8 cellular contexts compared by ENCODE assay signal in genomic region chr11:119375629-119376196, GRCh38. TPM values are rescaled to one million over a fixed set of nuclear protein-coding genes. Genes with fewer than 3 reads are reported as not detected.
A peak's percentile ranks its signal among the peaks of the same experiment; 100 is the strongest.
DNase-seq lines count a peak whose midpoint lies in the region; ATAC-seq, FAIRE-seq and TF ChIP-seq lines count a peak whose summit lies in the region.

No MANE protein-coding gene starts in this region.

- DNase-seq in NCI-H69 (lab: John Stamatoyannopoulos, UW) = peak; percentile 81
- peak in 1 of 2 experiments; percentile 57 for DNase-seq in H1 (ENCODE audit: low read depth in 1 of 2, low spot score in 2 of 2)
- peak; percentile 40 for DNase-seq in mesenchymal stem cell
- DNase-seq in hepatocyte (ENCODE audit: low spot score) = no peak
- no peak for DNase-seq in NCI-H1694 (lab: John Stamatoyannopoulos, UW)
- DNase-seq in CD8-positive, alpha-beta T cell = no peak

- H3K9ac ChIP-seq in H1 (replicated peaks in 1 of 4; ENCODE audit: extremely low read depth in 1 of 4, low read depth in 3 of 4, low read length in 3 of 4) (no peak overlapping the region), mesenchymal stem cell (ENCODE audit: low read length) (peak overlapping the region; percentile 61)

- H3K23ac ChIP-seq in H1 (ENCODE audit: insufficient read length) = no peak overlapping the region
- no peak overlapping the region for H3K23ac ChIP-seq in mesenchymal stem cell (ENCODE audit: low read length in 2 of 2)

- intact Hi-C loops in CD8-positive, alpha-beta T cell (cut with DNase I, micrococcal nuclease) = no loop called here

- peak overlapping the region; percentile 48 for H3K18ac ChIP-seq in H1 (ENCODE audit: extremely low read depth, low read length)
- H3K18ac ChIP-seq in mesenchymal stem cell (ENCODE audit: low read depth in 1 of 2, low read length in 2 of 2) = no peak overlapping the region

- no peak for TF ChIP-seq CTCF in H1 (IDR thresholded peaks at IDR 0.05; ENCODE audit: control extremely low read depth in 1 of 3, insufficient read depth in 1 of 3, low read depth in 1 of 3, low read length in 3 of 3)
- no peak for TF ChIP-seq CTCF in hepatocyte (IDR thresholded peaks at IDR 0.05; ENCODE audit: poor library complexity)
- TF ChIP-seq CTCF in CD8-positive, alpha-beta T cell (IDR thresholded peaks at IDR 0.05) = no peak

- no peak for ATAC-seq in HG03469 (IDR thresholded peaks at IDR 0.05; ENCODE audit: unreplicated experiment)
- no peak for ATAC-seq in CD8-positive, alpha-beta T cell

- H2BK12ac ChIP-seq in H1 (ENCODE audit: low read depth, low read length) (peak overlapping the region; percentile 60; the same call in 1 of the 2 replicates), mesenchymal stem cell (ENCODE audit: low read length in 2 of 2) (no peak overlapping the region)

- no peak overlapping the region for H3K4me3 Mint-ChIP-seq in CD8-positive, alpha-beta T cell

- H3K14ac ChIP-seq in H1 (ENCODE audit: insufficient read length) = no peak overlapping the region
- no peak overlapping the region for H3K14ac ChIP-seq in mesenchymal stem cell (ENCODE audit: low read length in 2 of 2)

- TF ChIP-seq POLR2A in H1 (IDR thresholded peaks at IDR 0.05; ENCODE audit: control extremely low read depth in 1 of 2, low read depth in 2 of 2, low read length in 2 of 2) = no peak

- H3K9me3 Mint-ChIP-seq in CD8-positive, alpha-beta T cell = no peaks in the 10 kb centered on the region

- H3K27ac ChIP-seq in H1 (ENCODE audit: low read depth, low read length) (0 out of 2 replicates have a peak overlapping the region, but pooled peaks have one; percentile 11), mesenchymal stem cell (ENCODE audit: low read length, poor library complexity, severe bottlenecking) (no peak overlapping the region), thymus (ENCODE audit: low read depth) (peak overlapping the region; percentile 64), hepatocyte (no peak overlapping the region)
- no peak overlapping the region for H3K27ac ChIP-seq in CD8-positive, alpha-beta T cell (ENCODE audit: low read depth, low read length)

- 59% methylated on average over 11 of the region's 11 CpGs; no CpG with 5 or more reads in 1 of the 2 experiments for WGBS in H1 (ENCODE audit: extremely low coverage in 1 of 2, insufficient coverage in 1 of 2, insufficient read length in 1 of 2, insufficient replicate concordance in 2 of 2, low coverage in 1 of 2, low lambda C conversion rate in 2 of 2, missing lambda C conversion rate in 1 of 2), 2 experiments
- WGBS in mesenchymal stem cell = 63% methylated on average over 11 of the region's 11 CpGs
- WGBS in thymus = 84% methylated on average over 11 of the region's 11 CpGs
- 80% methylated on average over 10 of the region's 11 CpGs for WGBS in hepatocyte (ENCODE audit: low lambda C conversion rate, missing lambda C conversion rate)

- peak overlapping the region; percentile 48 for H4K5ac ChIP-seq in H1 (ENCODE audit: insufficient read length, low read depth, low read length)

- H3K27me3 ChIP-seq in H1 (replicated peaks in 1 of 4; ENCODE audit: control insufficient read depth in 3 of 4, extremely low read depth in 1 of 4, insufficient read depth in 3 of 4, low read length in 3 of 4) (peaks cover 0 to 8% (median 8%) of the 10 kb centered on the region in 4 experiments; a peak in 6 of 7 replicates), mesenchymal stem cell (ENCODE audit: control insufficient read depth in 1 of 2, insufficient read depth in 1 of 2, low read length in 2 of 2) (peaks cover 4 to 64% of the 10 kb centered on the region in 2 experiments), thymus (ENCODE audit: control insufficient read depth, insufficient read depth) (peaks cover 4% of the 10 kb centered on the region), hepatocyte (no peaks in the 10 kb centered on the region)
- no peaks in the 10 kb centered on the region for H3K27me3 ChIP-seq in CD8-positive, alpha-beta T cell (ENCODE audit: insufficient read depth, low read length)

- H3K4me1 ChIP-seq in H1 (replicated peaks in 1 of 4; ENCODE audit: control insufficient read depth in 3 of 4, insufficient read depth in 4 of 4, low read length in 3 of 4) (peaks cover 9 to 61% (median 45%) of the 10 kb centered on the region in 4 experiments), mesenchymal stem cell (ENCODE audit: control insufficient read depth, insufficient read depth, low read depth, low read length) (peaks cover 8% of the 10 kb centered on the region), thymus (ENCODE audit: control insufficient read depth, insufficient read depth, low read length) (peaks cover 2% of the 10 kb centered on the region), hepatocyte (ENCODE audit: insufficient read depth) (peaks cover 17% of the 10 kb centered on the region)
- peaks cover 8% of the 10 kb centered on the region for H3K4me1 ChIP-seq in CD8-positive, alpha-beta T cell (ENCODE audit: insufficient read depth, low read length)

- no peaks in the 10 kb centered on the region for H3K36me3 ChIP-seq in H1 (ENCODE audit: control insufficient read depth in 2 of 4, insufficient read depth in 4 of 4, low read length in 3 of 4)
- no peaks in the 10 kb centered on the region for H3K36me3 ChIP-seq in mesenchymal stem cell (ENCODE audit: control insufficient read depth in 1 of 2, insufficient read depth in 2 of 2, low read depth in 1 of 2, low read length in 2 of 2)
- no peaks in the 10 kb centered on the region for H3K36me3 ChIP-seq in thymus (ENCODE audit: control insufficient read depth, insufficient read depth)
- H3K36me3 ChIP-seq in hepatocyte (replicated peaks; ENCODE audit: insufficient read depth, low read depth) = no peaks in the 10 kb centered on the region
- no peaks in the 10 kb centered on the region for H3K36me3 ChIP-seq in CD8-positive, alpha-beta T cell (ENCODE audit: insufficient read depth, low read length)

- H3K9me2 ChIP-seq in hepatocyte (replicated peaks; ENCODE audit: insufficient read depth) = no peaks in the 10 kb centered on the region

- no peak overlapping the region for H3K4me3 ChIP-seq in H1 (ENCODE audit: extremely low read depth in 1 of 4, insufficient read depth in 2 of 4, low read depth in 3 of 4, low read length in 4 of 4)
- H3K4me3 ChIP-seq in mesenchymal stem cell (ENCODE audit: insufficient read depth in 1 of 2, low read depth in 1 of 2, low read length in 2 of 2) = peak overlapping the region; percentile 30 to 32
- no peak overlapping the region for H3K4me3 ChIP-seq in thymus (ENCODE audit: low read length)
- no peak overlapping the region for H3K4me3 ChIP-seq in hepatocyte
- H3K4me3 ChIP-seq in CD8-positive, alpha-beta T cell (ENCODE audit: low read depth, low read length) = no peak overlapping the region

- POLR2A ChIA-PET in H1 (lab: Charles Lee; ENCODE audit: partially characterized antibody) = interaction anchor here (0.6 to 6.6 kb wide), 10 partner anchors 9 to 280 kb away, joined by 3 to 32 read pairs (median 3); partner anchors contain the start of gene DPAGT1
- POLR2A ChIA-PET in CD8-positive, alpha-beta T cell (lab: Charles Lee) = interaction anchor here (1.4 kb wide), 1 partner anchor 19 kb away, joined by 3 read pairs; no protein-coding TSS in a partner anchor

- H4K91ac ChIP-seq in H1 (replicated peaks; ENCODE audit: insufficient read length, low read length) = peak overlapping the region; percentile 52
- H4K91ac ChIP-seq in mesenchymal stem cell (ENCODE audit: low read length) = no peak overlapping the region

- H2AK5ac ChIP-seq in H1 (ENCODE audit: low read depth, low read length) (no peak overlapping the region), mesenchymal stem cell (ENCODE audit: low read length, severe bottlenecking) (no peak overlapping the region)

- peaks cover 8% of the 10 kb centered on the region; the same call in 1 of the 2 replicates for H3K23me2 ChIP-seq in H1 (ENCODE audit: low read depth, low read length)

- H3K79me2 ChIP-seq in H1 (ENCODE audit: control insufficient read depth in 1 of 2, insufficient read depth in 2 of 2, low read length in 2 of 2) (no peaks in the 10 kb centered on the region), hepatocyte (no peaks in the 10 kb centered on the region)

- H4K8ac ChIP-seq in H1 (ENCODE audit: extremely low read depth, insufficient read depth, low read length) (no peak overlapping the region; the same call in 1 of the 2 replicates), mesenchymal stem cell (ENCODE audit: low read length) (no peak overlapping the region)

- H3K79me1 ChIP-seq in H1 (ENCODE audit: low read depth, low read length) = no peaks in the 10 kb centered on the region
- H3K79me1 ChIP-seq in mesenchymal stem cell (replicated peaks; ENCODE audit: low read length, poor library complexity, severe bottlenecking) = no peaks in the 10 kb centered on the region

- H2AFZ ChIP-seq in H1 (ENCODE audit: low read length) = no peak overlapping the region
- no peak overlapping the region for H2AFZ ChIP-seq in mesenchymal stem cell (ENCODE audit: low read depth, low read length)
- no peak overlapping the region for H2AFZ ChIP-seq in hepatocyte

- no peaks in the 10 kb centered on the region for H3K9me3 ChIP-seq in H1 (ENCODE audit: insufficient read depth in 2 of 2, low read depth in 1 of 2, low read length in 1 of 2)
- H3K9me3 ChIP-seq in mesenchymal stem cell (ENCODE audit: control insufficient read depth, low read length) = no peaks in the 10 kb centered on the region
- H3K9me3 ChIP-seq in thymus (ENCODE audit: control insufficient read depth) = no peaks in the 10 kb centered on the region
- no peaks in the 10 kb centered on the region for H3K9me3 ChIP-seq in hepatocyte (ENCODE audit: low read depth)
- H3K9me3 ChIP-seq in CD8-positive, alpha-beta T cell (ENCODE audit: low read length) = no peaks in the 10 kb centered on the region

- H3K27me3 Mint-ChIP-seq in CD8-positive, alpha-beta T cell (ENCODE audit: low read depth) = peaks cover 9% of the 10 kb centered on the region

- H3K4me2 ChIP-seq in H1 (ENCODE audit: insufficient read depth in 1 of 2, low read depth in 2 of 2, low read length in 2 of 2) = peak overlapping the region in 1 of 2 experiments; percentile 11; a peak in 1 of 4 replicates
- H3K4me2 ChIP-seq in mesenchymal stem cell (ENCODE audit: low read length, poor library complexity, severe bottlenecking) = no peak overlapping the region
- H3K4me2 ChIP-seq in hepatocyte = no peak overlapping the region

- TF ChIP-seq EP300 in H1 (IDR thresholded peaks at IDR 0.05; ENCODE audit: borderline replicate concordance in 1 of 2, low read depth in 2 of 2, low read length in 2 of 2) = no peak

- H2BK5ac ChIP-seq in H1 (ENCODE audit: low read depth, low read length) = peak overlapping the region; percentile 68; the same call in 1 of the 2 replicates
- H2BK5ac ChIP-seq in mesenchymal stem cell (ENCODE audit: low read depth, low read length, poor library complexity, severe bottlenecking) = no peak overlapping the region

- TF ChIP-seq RAD21 in H1 (IDR thresholded peaks at IDR 0.05 in 1 of 2, conservative IDR thresholded peaks at IDR 0.05 in 1 of 2; ENCODE audit: low read depth in 2 of 2, low read length in 2 of 2) = no peak

- H2BK20ac ChIP-seq in H1 (ENCODE audit: low read length) = no peak overlapping the region

- H3K56ac ChIP-seq in H1 (replicated peaks; ENCODE audit: insufficient read length, low read depth, low read length) = no peak overlapping the region

- H4K20me1 ChIP-seq in H1 (replicated peaks in 1 of 2; ENCODE audit: control insufficient read depth in 1 of 2, insufficient read depth in 2 of 2, low read length in 2 of 2) (peaks cover 0 to 5% of the 10 kb centered on the region in 2 experiments), hepatocyte (ENCODE audit: insufficient read depth, poor library complexity, severe bottlenecking) (no peaks in the 10 kb centered on the region)

- peak overlapping the region; percentile 51 for H3K4ac ChIP-seq in H1 (replicated peaks; ENCODE audit: insufficient read length, low read depth, low read length)
- no peak overlapping the region for H3K4ac ChIP-seq in mesenchymal stem cell (ENCODE audit: low read depth in 1 of 2, low read length in 2 of 2)

- CTCF ChIA-PET in H1 (lab: Charles Lee; ENCODE audit: partially characterized antibody) = interaction anchor here (0.6 to 26.3 kb wide), 18 partner anchors 8 to 172 kb away, joined by 3 to 474 read pairs (median 6); partner anchors contain the start of genes C1QTNF5, MFRP, RNF26 and USP2
- CTCF ChIA-PET in CD8-positive, alpha-beta T cell (lab: Charles Lee) = interaction anchor here (1.2 to 10.5 kb wide), 5 partner anchors 10 to 52 kb away, joined by 3 to 149 read pairs (median 5); no protein-coding TSS in a partner anchor

- H3K27ac Mint-ChIP-seq in CD8-positive, alpha-beta T cell = no peak overlapping the region

- no peaks in the 10 kb centered on the region for H3K36me3 Mint-ChIP-seq in CD8-positive, alpha-beta T cell

- H2BK15ac ChIP-seq in H1 (ENCODE audit: low read length) (no peak overlapping the region), mesenchymal stem cell (ENCODE audit: low read depth, poor library complexity, severe bottlenecking) (no peak overlapping the region)

- peak overlapping the region; percentile 77 for H2BK120ac ChIP-seq in H1 (replicated peaks; ENCODE audit: low read depth, low read length)
- no peak overlapping the region for H2BK120ac ChIP-seq in mesenchymal stem cell (ENCODE audit: low read depth, low read length)

- H3K4me1 Mint-ChIP-seq in CD8-positive, alpha-beta T cell (ENCODE audit: low read depth) = peaks cover 13% of the 10 kb centered on the region

- FAIRE-seq in H1 (lab: Jason Lieb, UNC) = no peak

RNA-seq across cellular contexts. Expression of gene USP2, which starts 5.8 kb away (rescaled TPM):
- 6.9 and 8.5 TPM in 2 replicates for total RNA-seq in H1 (2021; fragmentation: NEBNext Ultra II Directional; extraction: Animal tissue kit (Norgen Biotek cat#: 25700))
- 2.2 and 3.9 TPM in 2 replicates for polyA plus RNA-seq in H1 (2011; rRNA removed)
- polyA plus RNA-seq in H1 (2011; cell fraction: cytosol; rRNA removed) = 2.1 TPM
- 3.5 TPM for polyA plus RNA-seq in H1 (2011; cell fraction: nucleus; rRNA removed)
- polyA plus RNA-seq in H1 (2012, experiment 1 of 2) = 5.3 to 6.6 TPM (median 5.9 TPM) in 4 replicates
- polyA plus RNA-seq in H1 (2012, experiment 2 of 2) = 5.0 TPM
- polyA plus RNA-seq in H1 (2013, experiment 1 of 2) = 4.6 TPM
- 4.3 TPM for polyA plus RNA-seq in H1 (2013, experiment 2 of 2)
- 7.0 and 7.9 TPM in 2 replicates for polyA minus RNA-seq in H1 (2011; rRNA and poly(A)+ RNA removed)
- polyA minus RNA-seq in H1 (2011; cell fraction: cytosol; rRNA and poly(A)+ RNA removed) = 4.6 TPM
- 7.3 TPM for polyA minus RNA-seq in H1 (2011; cell fraction: nucleus; rRNA and poly(A)+ RNA removed)
- 0.65 TPM for polyA plus RNA-seq in mesenchymal stem cell (2013, experiment 1 of 2)
- polyA plus RNA-seq in mesenchymal stem cell (2013, experiment 2 of 2) = 0.60 TPM
- polyA plus RNA-seq in thymus = 1.2 TPM
- 7.3 and 8.1 TPM in 2 replicates for total RNA-seq in hepatocyte
- polyA plus RNA-seq in hepatocyte = 23.5 and 35.7 TPM in 2 replicates
- total RNA-seq in CD8-positive, alpha-beta T cell = 1 to 10 TPM; 3.4 to 5.9 TPM

RNA-seq across cellular contexts. Expression of gene MFRP, which starts 29.2 kb away (rescaled TPM):
- not detected in 2 replicates for total RNA-seq in H1 (2021; fragmentation: NEBNext Ultra II Directional; extraction: Animal tissue kit (Norgen Biotek cat#: 25700))
- polyA plus RNA-seq in H1 (2011; rRNA removed) (0.02 TPM in 2 replicates), thymus (0.05 TPM), hepatocyte (not detected in 2 replicates)
- polyA plus RNA-seq in H1 (2011; cell fraction: cytosol; rRNA removed) = not detected
- 0.09 TPM for polyA plus RNA-seq in H1 (2011; cell fraction: nucleus; rRNA removed)
- polyA plus RNA-seq in H1 (2012, experiment 1 of 2) = not detected in 4 replicates
- polyA plus RNA-seq in H1 (2012, experiment 2 of 2) = not detected
- polyA plus RNA-seq in H1 (2013, experiment 1 of 2) = 0.02 TPM
- 0.02 TPM for polyA plus RNA-seq in H1 (2013, experiment 2 of 2)
- polyA minus RNA-seq in H1 (2011; rRNA and poly(A)+ RNA removed) = not detected in 2 replicates
- polyA minus RNA-seq in H1 (2011; cell fraction: cytosol; rRNA and poly(A)+ RNA removed) = not detected
- not detected for polyA minus RNA-seq in H1 (2011; cell fraction: nucleus; rRNA and poly(A)+ RNA removed)
- not detected for polyA plus RNA-seq in mesenchymal stem cell (2013, experiment 1 of 2)
- not detected for polyA plus RNA-seq in mesenchymal stem cell (2013, experiment 2 of 2)
- total RNA-seq in hepatocyte = 0.08 TPM in 1 of 2 replicates, not detected in the other
- not detected for total RNA-seq in CD8-positive, alpha-beta T cell

RNA-seq across cellular contexts. Expression of gene C1QTNF5, which starts 35.0 kb away (rescaled TPM):
- total RNA-seq in H1 (2021; fragmentation: NEBNext Ultra II Directional; extraction: Animal tissue kit (Norgen Biotek cat#: 25700)) = 1.5 and 2.2 TPM in 2 replicates
- 2.7 and 3.4 TPM in 2 replicates for polyA plus RNA-seq in H1 (2011; rRNA removed)
- polyA plus RNA-seq in H1 (2011; cell fraction: cytosol; rRNA removed) = 3.0 TPM
- polyA plus RNA-seq in H1 (2011; cell fraction: nucleus; rRNA removed) = 3.0 TPM
- 1.1 to 2.5 TPM (median 1.7 TPM) in 4 replicates for polyA plus RNA-seq in H1 (2012, experiment 1 of 2)
- polyA plus RNA-seq in H1 (2012, experiment 2 of 2) = 2.3 TPM
- 1.3 TPM for polyA plus RNA-seq in H1 (2013, experiment 1 of 2)
- polyA plus RNA-seq in H1 (2013, experiment 2 of 2) = 1.5 TPM
- polyA minus RNA-seq in H1 (2011; rRNA and poly(A)+ RNA removed) = 0.73 and 0.76 TPM in 2 replicates
- 1.5 TPM for polyA minus RNA-seq in H1 (2011; cell fraction: cytosol; rRNA and poly(A)+ RNA removed)
- polyA minus RNA-seq in H1 (2011; cell fraction: nucleus; rRNA and poly(A)+ RNA removed) = 2.2 TPM
- polyA plus RNA-seq in mesenchymal stem cell (2013, experiment 1 of 2) = 25.1 TPM
- polyA plus RNA-seq in mesenchymal stem cell (2013, experiment 2 of 2) = 26.5 TPM
- polyA plus RNA-seq in thymus = 8.6 TPM
- 12.5 and 13.7 TPM in 2 replicates for total RNA-seq in hepatocyte
- polyA plus RNA-seq in hepatocyte = 18.0 and 23.6 TPM in 2 replicates
- not detected for total RNA-seq in CD8-positive, alpha-beta T cell

RNA-seq across cellular contexts. Expression of gene RNF26, which starts 41.4 kb away (rescaled TPM):
- 82.7 and 86.6 TPM in 2 replicates for total RNA-seq in H1 (2021; fragmentation: NEBNext Ultra II Directional; extraction: Animal tissue kit (Norgen Biotek cat#: 25700))
- polyA plus RNA-seq in H1 (2011; rRNA removed) (84.0 and 126 TPM in 2 replicates), thymus (9.0 TPM), hepatocyte (35.5 and 46.9 TPM in 2 replicates)
- 70.2 TPM for polyA plus RNA-seq in H1 (2011; cell fraction: cytosol; rRNA removed)
- polyA plus RNA-seq in H1 (2011; cell fraction: nucleus; rRNA removed) = 78.5 TPM
- 62.6 to 82.3 TPM (median 76.8 TPM) in 4 replicates for polyA plus RNA-seq in H1 (2012, experiment 1 of 2)
- polyA plus RNA-seq in H1 (2012, experiment 2 of 2) = 108 TPM
- polyA plus RNA-seq in H1 (2013, experiment 1 of 2) = 78.7 TPM
- polyA plus RNA-seq in H1 (2013, experiment 2 of 2) = 85.7 TPM
- polyA minus RNA-seq in H1 (2011; rRNA and poly(A)+ RNA removed) = 91.8 and 114 TPM in 2 replicates
- polyA minus RNA-seq in H1 (2011; cell fraction: cytosol; rRNA and poly(A)+ RNA removed) = 73.1 TPM
- polyA minus RNA-seq in H1 (2011; cell fraction: nucleus; rRNA and poly(A)+ RNA removed) = 59.0 TPM
- polyA plus RNA-seq in mesenchymal stem cell (2013, experiment 1 of 2) = 30.2 TPM
- polyA plus RNA-seq in mesenchymal stem cell (2013, experiment 2 of 2) = 30.5 TPM
- total RNA-seq in hepatocyte = 15.5 and 15.8 TPM in 2 replicates
- total RNA-seq in CD8-positive, alpha-beta T cell = 10 to 100 TPM; 20.9 TPM

RNA-seq across cellular contexts. Expression of gene THY1, which starts 47.3 kb away (rescaled TPM):
- 259 and 286 TPM in 2 replicates for total RNA-seq in H1 (2021; fragmentation: NEBNext Ultra II Directional; extraction: Animal tissue kit (Norgen Biotek cat#: 25700))
- polyA plus RNA-seq in H1 (2011; rRNA removed) (2,050 and 2,479 TPM in 2 replicates), thymus (15.3 TPM), hepatocyte (117 and 156 TPM in 2 replicates)
- 1,448 TPM for polyA plus RNA-seq in H1 (2011; cell fraction: cytosol; rRNA removed)
- 660 TPM for polyA plus RNA-seq in H1 (2011; cell fraction: nucleus; rRNA removed)
- polyA plus RNA-seq in H1 (2012, experiment 1 of 2) = 327 to 599 TPM (median 496 TPM) in 4 replicates
- polyA plus RNA-seq in H1 (2012, experiment 2 of 2) = 595 TPM
- polyA plus RNA-seq in H1 (2013, experiment 1 of 2) = 909 TPM
- polyA plus RNA-seq in H1 (2013, experiment 2 of 2) = 1,095 TPM
- 708 and 816 TPM in 2 replicates for polyA minus RNA-seq in H1 (2011; rRNA and poly(A)+ RNA removed)
- 233 TPM for polyA minus RNA-seq in H1 (2011; cell fraction: cytosol; rRNA and poly(A)+ RNA removed)
- polyA minus RNA-seq in H1 (2011; cell fraction: nucleus; rRNA and poly(A)+ RNA removed) = 264 TPM
- polyA plus RNA-seq in mesenchymal stem cell (2013, experiment 1 of 2) = 87.8 TPM
- 87.6 TPM for polyA plus RNA-seq in mesenchymal stem cell (2013, experiment 2 of 2)
- 43.3 and 52.1 TPM in 2 replicates for total RNA-seq in hepatocyte
- not detected for total RNA-seq in CD8-positive, alpha-beta T cell

Comparison
In these comparisons a context has a peak if more than half of its experiments do, and no peak if none do; other contexts are left out.
1. DNase-seq: peak in NCI-H69 (single experiment) and mesenchymal stem cell (single experiment); none in hepatocyte (single experiment), NCI-H1694 (single experiment) and CD8-positive, alpha-beta T cell (0 of 7).
2. H3K27ac ChIP-seq: peak in H1 (single experiment) and thymus (single experiment); none in mesenchymal stem cell (single experiment), hepatocyte (single experiment) and CD8-positive, alpha-beta T cell (single experiment).
3. H3K4me3 ChIP-seq: peak in mesenchymal stem cell (2 of 2); none in H1 (0 of 4), thymus (single experiment), hepatocyte (single experiment) and CD8-positive, alpha-beta T cell (single experiment).